15 cellular contexts compared by ENCODE assay signal in genomic region chr10:74051729-74052342, GRCh38. TPM values are rescaled to one million over a fixed set of nuclear protein-coding genes. Genes with fewer than 3 reads are reported as not detected.
DNase-seq lines count a peak whose midpoint lies in the region; ATAC-seq, FAIRE-seq and TF ChIP-seq lines count a peak whose summit lies in the region.
"Had no signal": no experiment of that assay in that cellular context is flagged by ENCODE, and none has a peak within 500 bp of the region (broad histone marks: within the 10 kb centered on the region; RNA-seq: fewer than 3 reads in every experiment).

No MANE protein-coding gene starts in this region.

- no peak for TF ChIP-seq CTCF in natural killer cell (IDR thresholded peaks at IDR 0.05)

- intact Hi-C loops in natural killer cell (cut with micrococcal nuclease): no loop called here

- ATAC-seq in natural killer cell: peak in 1 of 3 donors; percentile 31
- no peak for ATAC-seq in natural killer cell treated with Interleukin-12 subunit alpha and Interleukin-12 subunit beta and Interleukin-15 and Interleukin-18, amount 100 ng/mL, for 72 hours
- ATAC-seq in effector memory CD8-positive, alpha-beta T cell (replicated peaks): no peak
- ATAC-seq in left lobe of liver: peak; percentile 49
- no peak for ATAC-seq in stimulated activated naive CD8-positive, alpha-beta T cell treated with anti-CD3 and anti-CD28 coated beads, Interleukin-15, Interleukin-2, amounts not matched to agents 100 U/mL and 50 U/mL, for 24 hours
- ATAC-seq: HCT116; naive thymus-derived CD8-positive, alpha-beta T cell had no signal

- DNase-seq in natural killer cell (no peak), left lobe of liver (ENCODE audit: low spot score) (no peak), HTR-8/SVneo (ENCODE audit: insufficient read length, low spot score) (no peak), NCI-H82 (lab: John Stamatoyannopoulos, UW) (no peak), NOMO-1 (lab: John Stamatoyannopoulos, UW; ENCODE audit: unreplicated experiment in 2 of 2) (no peak)
- DNase-seq in natural killer cell treated with Interleukin-12 subunit alpha and Interleukin-12 subunit beta and Interleukin-15 and Interleukin-18, amount 100 ng/mL, for 72 hours (ENCODE audit: low spot score): no peak
- no peak for DNase-seq in effector memory CD8-positive, alpha-beta T cell
- DNase-seq in stimulated activated naive CD8-positive, alpha-beta T cell treated with anti-CD3 and anti-CD28 coated beads, Interleukin-15, Interleukin-2, amounts not matched to agents 100 U/mL and 50 U/mL, for 24 hours: no peak
- DNase-seq: brain microvascular endothelial cell; kidney glomerular epithelial cell; naive thymus-derived CD8-positive, alpha-beta T cell; SK-N-SH had no signal

- no peaks in the 10 kb centered on the region for H3K9me3 Mint-ChIP-seq in natural killer cell
- no peaks in the 10 kb centered on the region for H3K9me3 Mint-ChIP-seq in natural killer cell treated with Interleukin-12 subunit alpha and Interleukin-12 subunit beta and Interleukin-15 and Interleukin-18, amount 100 ng/mL, for 72 hours
- no peaks in the 10 kb centered on the region for H3K9me3 Mint-ChIP-seq in effector memory CD8-positive, alpha-beta T cell
- H3K9me3 Mint-ChIP-seq: naive thymus-derived CD8-positive, alpha-beta T cell had no signal

- FAIRE-seq in HTR-8/SVneo (lab: Jason Lieb, UNC): no peak
- FAIRE-seq: D721Med, endometrium had no signal

- H3K4me3 Mint-ChIP-seq in natural killer cell: no peak overlapping the region
- H3K4me3 Mint-ChIP-seq in natural killer cell treated with Interleukin-12 subunit alpha and Interleukin-12 subunit beta and Interleukin-15 and Interleukin-18, amount 100 ng/mL, for 72 hours: no peak overlapping the region
- H3K4me3 Mint-ChIP-seq in effector memory CD8-positive, alpha-beta T cell: no peak overlapping the region
- H3K4me3 Mint-ChIP-seq: naive thymus-derived CD8-positive, alpha-beta T cell had no signal

- peak overlapping the region; percentile 68 to 82 for H3K27ac Mint-ChIP-seq in natural killer cell
- H3K27ac Mint-ChIP-seq in natural killer cell treated with Interleukin-12 subunit alpha and Interleukin-12 subunit beta and Interleukin-15 and Interleukin-18, amount 100 ng/mL, for 72 hours: peak overlapping the region in 1 of 2 donors; percentile 62
- H3K27ac Mint-ChIP-seq in effector memory CD8-positive, alpha-beta T cell: peak overlapping the region; percentile 65 to 75
- H3K27ac Mint-ChIP-seq: naive thymus-derived CD8-positive, alpha-beta T cell had no signal

- H3K36me3 Mint-ChIP-seq in natural killer cell: no peaks in the 10 kb centered on the region
- no peaks in the 10 kb centered on the region for H3K36me3 Mint-ChIP-seq in natural killer cell treated with Interleukin-12 subunit alpha and Interleukin-12 subunit beta and Interleukin-15 and Interleukin-18, amount 100 ng/mL, for 72 hours
- peaks cover 4% of the 10 kb centered on the region for H3K36me3 Mint-ChIP-seq in effector memory CD8-positive, alpha-beta T cell (ENCODE audit: insufficient read depth)

- H3K4me1 Mint-ChIP-seq in natural killer cell: peaks cover 43 to 49% of the 10 kb centered on the region in 2 donors
- H3K4me1 Mint-ChIP-seq in natural killer cell treated with Interleukin-12 subunit alpha and Interleukin-12 subunit beta and Interleukin-15 and Interleukin-18, amount 100 ng/mL, for 72 hours (ENCODE audit: low read depth in 2 of 2): peaks cover 31 to 51% of the 10 kb centered on the region in 2 donors
- H3K4me1 Mint-ChIP-seq in effector memory CD8-positive, alpha-beta T cell (ENCODE audit: low read depth in 2 of 2): peaks cover 19 to 23% of the 10 kb centered on the region in 2 donors

- no peaks in the 10 kb centered on the region for H3K27me3 Mint-ChIP-seq in natural killer cell (ENCODE audit: low read depth in 2 of 2)
- H3K27me3 Mint-ChIP-seq in natural killer cell treated with Interleukin-12 subunit alpha and Interleukin-12 subunit beta and Interleukin-15 and Interleukin-18, amount 100 ng/mL, for 72 hours: no peaks in the 10 kb centered on the region
- H3K27me3 Mint-ChIP-seq in effector memory CD8-positive, alpha-beta T cell: no peaks in the 10 kb centered on the region
- H3K27me3 Mint-ChIP-seq: naive thymus-derived CD8-positive, alpha-beta T cell had no signal

RNA-seq across cellular contexts. Expression of gene VCL, which starts 53.9 kb away (rescaled TPM):
- total RNA-seq in natural killer cell: 100 to 1,000 TPM; 121 to 145 (median 122) TPM
- total RNA-seq in natural killer cell treated with Interleukin-12 subunit alpha and Interleukin-12 subunit beta and Interleukin-15 and Interleukin-18, amount 100 ng/mL, for 72 hours: 10 to 100 TPM; 42.1 to 51.4 TPM
- total RNA-seq in left lobe of liver: 14.5 TPM
